ENCODE assay signal across 1 cellular context in the genomic region with DNA sequence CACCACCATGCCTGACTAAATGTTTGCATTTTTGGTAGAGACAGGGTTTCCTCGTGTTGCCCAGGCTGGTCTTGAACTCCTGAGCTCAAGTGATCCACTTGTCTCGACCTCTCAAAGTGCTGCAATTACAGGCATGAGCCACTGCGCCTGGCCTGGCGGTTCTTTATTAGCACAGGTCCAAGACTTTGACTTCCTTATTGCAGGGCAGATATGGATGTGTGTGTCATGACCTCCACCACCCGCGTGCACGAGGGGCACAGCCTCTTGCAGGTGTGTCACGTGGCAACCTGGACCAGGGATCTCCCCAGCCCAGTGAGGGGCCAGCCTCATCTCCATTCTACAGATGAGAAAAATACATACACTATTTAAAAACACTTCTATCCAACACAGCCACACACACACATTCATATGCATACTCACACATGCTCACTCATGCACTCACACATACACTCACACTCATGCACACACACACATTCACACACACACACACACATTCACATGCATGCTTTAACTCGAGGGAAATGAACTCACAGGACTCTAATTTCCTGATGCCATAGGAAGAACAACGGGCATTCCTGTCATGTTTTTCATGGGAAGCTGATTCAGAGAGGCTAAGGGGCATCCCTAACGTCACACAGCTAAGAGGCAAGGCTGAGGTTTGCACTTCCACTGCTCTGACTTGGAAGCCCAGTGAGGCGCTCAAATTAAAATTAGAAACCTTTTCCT.
TF ChIP-seq lines count a peak whose summit lies in the region.

No MANE protein-coding gene starts in this region.

TF ChIP-seq in endothelial cell of umbilical vein, 7 proteins besides CTCF, POLR2A, EP300 and RAD21 (continued from another document):
- TF ChIP-seq, protein P1, sequence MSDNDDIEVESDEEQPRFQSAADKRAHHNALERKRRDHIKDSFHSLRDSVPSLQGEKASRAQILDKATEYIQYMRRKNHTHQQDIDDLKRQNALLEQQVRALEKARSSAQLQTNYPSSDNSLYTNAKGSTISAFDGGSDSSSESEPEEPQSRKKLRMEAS (IDR thresholded peaks at IDR 0.05; ENCODE audit: insufficient read depth, insufficient read length): peak; percentile 54
- TF ChIP-seq JUN (IDR thresholded peaks at IDR 0.05; ENCODE audit: borderline replicate concordance, insufficient read depth, insufficient read length, low read depth) (peak; percentile 88), POLR2AphosphoS5 (IDR thresholded peaks at IDR 0.05; ENCODE audit: insufficient read depth, low read depth, low read length) (peak; percentile 93), FOS (IDR thresholded peaks at IDR 0.05; ENCODE audit: borderline replicate concordance, insufficient read depth, low read length) (peak; percentile 96), EZH2 (IDR thresholded peaks at IDR 0.05; ENCODE audit: borderline replicate concordance, low read depth, low read length, severe bottlenecking) (no peak), GATA2 (IDR thresholded peaks at IDR 0.05; ENCODE audit: insufficient read depth, insufficient read length, low read depth, low read length) (no peak)
